In genomic region chr4:131595140-131595539, GRCh38 we compare ENCODE assay signal across 32 cellular contexts.
"Had no signal": no experiment of that assay in that cellular context is flagged by ENCODE, and none has a peak within 500 bp of the region (broad histone marks: within the 10 kb centered on the region; RNA-seq: fewer than 3 reads in every experiment).

No MANE protein-coding gene starts in this region.

- H3K27me3 ChIP-seq: ascending aorta, cardiac muscle cell had no signal

- H3K27ac ChIP-seq: ascending aorta, cardiac muscle cell, WERI-Rb-1 had no signal

- DNase-seq: activated CD4-positive, alpha-beta memory T cell treated with anti-CD3 and anti-CD28 coated beads, Interleukin-2, amount 10 ng/mL, durations not matched to agents 7 days and 5 days; activated CD4-positive, alpha-beta T cell treated with anti-CD3 and anti-CD28 coated beads for 1 hour; activated CD4-positive, alpha-beta T cell treated with anti-CD3 and anti-CD28 coated beads for 36 hours; activated CD4-positive, alpha-beta T cell treated with anti-CD3 and anti-CD28 coated beads for 48 hours; activated CD4-positive, alpha-beta T cell treated with anti-CD3 and anti-CD28 coated beads, Interleukin-2, amount 10 ng/mL, durations not matched to agents 7 days and 5 days; activated CD4-positive, alpha-beta T cell treated with anti-CD3 and anti-CD28 coated beads, Interleukin-2, amount 50 U/mL, for 48 hours; activated CD4-positive, CD25-positive, alpha-beta regulatory T cell; activated CD8-positive, alpha-beta memory T cell treated with anti-CD3 and anti-CD28 coated beads for 24 hours; activated CD8-positive, alpha-beta memory T cell treated with anti-CD3 and anti-CD28 coated beads, Interleukin-2, amount 10 ng/mL, durations not matched to agents 7 days and 5 days; activated CD8-positive, alpha-beta memory T cell treated with anti-CD3 and anti-CD28 coated beads, Interleukin-2, amount 50 U/mL, for 48 hours; activated CD8-positive, alpha-beta T cell treated with anti-CD3 and anti-CD28 coated beads, Interleukin-2, amount 10 ng/mL, durations not matched to agents 7 days and 5 days; activated effector memory CD4-positive, alpha-beta T cell treated with Interleukin-2 at 50 U/mL for 16 hours; activated gamma-delta T cell; activated naive CD4-positive, alpha-beta T cell treated with anti-CD3 and anti-CD28 coated beads, Interleukin-2, amount 10 ng/mL, durations not matched to agents 7 days and 5 days; activated naive CD4-positive, alpha-beta T cell treated with Interleukin-2 at 50 U/mL for 16 hours; activated naive CD8-positive, alpha-beta T cell treated with anti-CD3 and anti-CD28 coated beads, Interleukin-2, amount 10 ng/mL, durations not matched to agents 7 days and 5 days; activated naive CD8-positive, alpha-beta T cell treated with anti-CD3 and anti-CD28 coated beads, Interleukin-2, amount 50 U/mL, for 24 hours; activated T-cell treated with anti-CD3 and anti-CD28 coated beads, Interleukin-2, amount 50 U/mL, for 24 hours; activated T-cell treated with anti-CD3 and anti-CD28 coated beads, Interleukin-2, amount 50 U/mL, for 48 hours; amygdala; anterior cingulate cortex; caudate nucleus; T-helper 2 cell; T-helper 9 cell; WERI-Rb-1 had no signal

- H3K4me3 ChIP-seq: ascending aorta, cardiac muscle cell had no signal

- H3K9me3 ChIP-seq: ascending aorta had no signal

- H3K36me3 ChIP-seq: ascending aorta, cardiac muscle cell, WERI-Rb-1 had no signal

- FAIRE-seq: bronchial epithelial cell, colon, TTC549 had no signal

- ATAC-seq: activated CD4-positive, alpha-beta T cell treated with anti-CD3 and anti-CD28 coated beads for 36 hours; activated CD4-positive, CD25-positive, alpha-beta regulatory T cell treated with anti-CD3 and anti-CD28 coated beads, Interleukin-2, amount 50 U/mL, for 24 hours; activated CD8-positive, alpha-beta memory T cell treated with anti-CD3 and anti-CD28 coated beads, Interleukin-2, amount 10 ng/mL, durations not matched to agents 7 days and 5 days; activated CD8-positive, alpha-beta T cell treated with anti-CD3 and anti-CD28 coated beads, Interleukin-2, amount 10 ng/mL, durations not matched to agents 7 days and 5 days; activated naive CD8-positive, alpha-beta T cell treated with anti-CD3 and anti-CD28 coated beads, Interleukin-2, amount 50 U/mL, for 24 hours; WTC11 had no signal

- H3K4me1 ChIP-seq: ascending aorta had no signal
